In genomic region chr7:22187691-22188348, GRCh38 we compare ENCODE assay signal across 27 cellular contexts.
"Had no signal": no experiment of that assay in that cellular context is flagged by ENCODE, and none has a peak within 500 bp of the region (broad histone marks: within the 10 kb centered on the region; RNA-seq: fewer than 3 reads in every experiment).

No MANE protein-coding gene starts in this region.

- H3K36me3 ChIP-seq: neural progenitor cell, neutrophil, prostate gland, sigmoid colon, thyroid gland had no signal

- FAIRE-seq: kidney, small intestine had no signal

- H3K4me1 ChIP-seq: prostate gland, testis, transverse colon, upper lobe of left lung had no signal

- H3K4me3 ChIP-seq: left ventricle myocardium inferior, lung, neural progenitor cell, prostate gland, sigmoid colon, spleen, testis, thyroid gland, transverse colon, upper lobe of left lung, vagina had no signal

- H3K27me3 ChIP-seq: neural progenitor cell, neutrophil, sigmoid colon, spleen, testis, thyroid gland, transverse colon, upper lobe of left lung, vagina had no signal

- H3K9me3 ChIP-seq: left ventricle myocardium inferior, neutrophil, prostate gland, sigmoid colon, spleen, testis, thyroid gland, transverse colon, upper lobe of left lung, vagina had no signal

- H3K4me2 ChIP-seq: neural progenitor cell had no signal

- H3K27ac ChIP-seq: left ventricle myocardium inferior, neural progenitor cell, neutrophil, prostate gland, sigmoid colon, spleen, testis, thyroid gland, transverse colon, upper lobe of left lung, vagina had no signal

- H3K9ac ChIP-seq: neural progenitor cell had no signal

- DNase-seq: hippocampal formation; kidney; left colon; left ventricle myocardium inferior; mesendoderm; naive B cell; natural killer cell; nephron progenitor cell; occipital lobe; posterior cingulate gyrus; retina; right cardiac atrium; sigmoid colon; small intestine; spleen; stimulated activated CD4-positive, alpha-beta T cell treated with anti-CD3 and anti-CD28 coated beads, Interleukin-4, amount 100 ng/mL, for 24 hours; stimulated activated naive CD4-positive, alpha-beta T cell; testis; thyroid gland; transverse colon; upper lobe of left lung had no signal

- H2AFZ ChIP-seq: neural progenitor cell had no signal

- ATAC-seq: left colon; natural killer cell; right cardiac atrium; stimulated activated effector memory CD8-positive, alpha-beta T cell treated with anti-CD3 and anti-CD28 coated beads, Interleukin-12 subunit alpha, Interleukin-12 subunit beta, amount 100 ng/mL, for 72 hours had no signal
